In the genomic region with DNA sequence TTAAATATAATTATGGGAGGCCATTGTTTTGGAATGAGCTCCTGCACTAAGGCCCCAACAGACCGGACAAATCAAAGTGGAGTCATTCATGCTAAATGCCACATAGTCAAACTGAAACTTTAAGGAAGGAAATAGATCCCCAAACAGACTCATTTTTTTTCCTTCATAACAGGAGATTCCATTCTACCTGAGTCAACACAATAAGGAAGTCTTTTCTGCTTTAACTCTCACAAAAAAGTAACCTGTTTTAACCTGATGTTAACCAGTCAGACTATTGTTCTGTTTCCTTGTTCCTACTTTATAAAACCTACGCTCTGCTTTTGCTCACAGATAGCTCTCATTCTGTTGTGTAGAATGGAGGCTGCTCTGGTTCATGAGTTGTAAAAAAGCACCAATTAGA, we compare ENCODE assay signal across 17 cellular contexts.
"Had no signal": no experiment of that assay in that cellular context is flagged by ENCODE, and none has a peak within 500 bp of the region (broad histone marks: within the 10 kb centered on the region; RNA-seq: fewer than 3 reads in every experiment).

No MANE protein-coding gene starts in this region.

- DNase-seq: activated B cell treated with CpG ODN at 0.5 μM for 24 hours; activated CD4-positive, alpha-beta T cell treated with anti-CD3 and anti-CD28 coated beads for 48 hours; activated CD8-positive, alpha-beta memory T cell treated with anti-CD3 and anti-CD28 coated beads, Interleukin-2, amount 50 U/mL, for 48 hours; activated naive CD4-positive, alpha-beta T cell; activated naive CD8-positive, alpha-beta T cell treated with anti-CD3 and anti-CD28 coated beads, Interleukin-2, amount 10 ng/mL, durations not matched to agents 7 days and 5 days; brain microvascular endothelial cell; cerebellar nuclear complex; hypothalamus; sigmoid colon; stimulated activated CD4-positive, alpha-beta T cell treated with anti-CD3 and anti-CD28 coated beads, Interleukin-1b, Interleukin-23, amount 100 ng/mL, for 48 hours; stomach; SW 1271 had no signal

- H3K4me3 Mint-ChIP-seq: activated B cell treated with CpG ODN at 0.5 μM for 24 hours; activated naive CD8-positive, alpha-beta T cell treated with anti-CD3 and anti-CD28 coated beads, Interleukin-2, amount 10 ng/mL, durations not matched to agents 7 days and 5 days; dendritic cell treated with granulocyte-macrophage colony-stimulating factor and Interleukin-4, amounts not matched to agents 40 ng/mL and 50 ng/mL, for 4 days; neural crest cell; T-helper 2 cell treated with Interferon-gamma antibody and Interleukin-4, amounts not matched to agents 5 μg/mL and 100 μg/mL, for 36 hours had no signal

- H3K4me1 Mint-ChIP-seq: activated B cell treated with CpG ODN at 0.5 μM for 24 hours; activated naive CD8-positive, alpha-beta T cell treated with anti-CD3 and anti-CD28 coated beads, Interleukin-2, amount 10 ng/mL, durations not matched to agents 7 days and 5 days; neural crest cell had no signal

- H3K27me3 Mint-ChIP-seq: activated B cell treated with CpG ODN at 0.5 μM for 24 hours; activated naive CD8-positive, alpha-beta T cell treated with anti-CD3 and anti-CD28 coated beads, Interleukin-2, amount 10 ng/mL, durations not matched to agents 7 days and 5 days; dendritic cell treated with granulocyte-macrophage colony-stimulating factor and Interleukin-4, amounts not matched to agents 40 ng/mL and 50 ng/mL, for 4 days had no signal

- H3K27ac ChIP-seq: brain microvascular endothelial cell, esophagus muscularis mucosa, sigmoid colon, stomach, thoracic aorta had no signal

- H3K36me3 Mint-ChIP-seq: activated naive CD8-positive, alpha-beta T cell treated with anti-CD3 and anti-CD28 coated beads, Interleukin-2, amount 10 ng/mL, durations not matched to agents 7 days and 5 days had no signal

- H3K27me3 ChIP-seq: brain microvascular endothelial cell, esophagus muscularis mucosa, sigmoid colon, stomach had no signal

- H3K27ac Mint-ChIP-seq: activated B cell treated with CpG ODN at 0.5 μM for 24 hours; activated naive CD8-positive, alpha-beta T cell treated with anti-CD3 and anti-CD28 coated beads, Interleukin-2, amount 10 ng/mL, durations not matched to agents 7 days and 5 days; dendritic cell treated with granulocyte-macrophage colony-stimulating factor and Interleukin-4, amounts not matched to agents 40 ng/mL and 50 ng/mL, for 4 days; T-helper 2 cell treated with Interferon-gamma antibody and Interleukin-4, amounts not matched to agents 5 μg/mL and 100 μg/mL, for 36 hours had no signal

- H3K9me3 Mint-ChIP-seq: activated naive CD8-positive, alpha-beta T cell treated with anti-CD3 and anti-CD28 coated beads, Interleukin-2, amount 10 ng/mL, durations not matched to agents 7 days and 5 days; dendritic cell treated with granulocyte-macrophage colony-stimulating factor and Interleukin-4, amounts not matched to agents 40 ng/mL and 50 ng/mL, for 4 days; T-helper 2 cell treated with Interferon-gamma antibody and Interleukin-4, amounts not matched to agents 5 μg/mL and 100 μg/mL, for 36 hours had no signal

- H3K9me3 ChIP-seq: esophagus muscularis mucosa, sigmoid colon, stomach, thoracic aorta had no signal

- H3K4me1 ChIP-seq: sigmoid colon, stomach had no signal

- H3K36me3 ChIP-seq: brain microvascular endothelial cell, esophagus muscularis mucosa, sigmoid colon, stomach, thoracic aorta had no signal

- H3K4me3 ChIP-seq: esophagus muscularis mucosa, sigmoid colon, stomach, thoracic aorta had no signal
